ENCODE assay signal across 22 cellular contexts in the genomic region with DNA sequence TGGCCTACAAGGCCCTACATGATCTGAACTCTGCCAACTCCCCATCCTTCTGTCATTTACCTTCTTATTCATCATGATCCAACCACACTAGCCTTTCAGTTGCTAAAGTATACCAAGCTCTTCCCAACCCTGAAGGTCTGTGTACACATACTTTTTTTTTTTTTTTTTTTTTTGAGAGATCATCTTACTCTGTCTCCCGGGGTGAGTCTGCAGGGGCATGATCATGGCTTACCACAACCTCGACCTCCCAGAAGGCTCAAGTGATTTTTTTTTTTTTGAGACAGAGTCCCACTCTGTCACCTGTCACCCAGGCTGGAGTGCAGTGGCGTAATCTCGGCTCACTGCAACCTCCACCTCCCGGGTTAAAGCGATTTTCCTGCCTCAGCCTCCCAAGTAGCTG. TPM values are rescaled to one million over a fixed set of nuclear protein-coding genes. Genes with fewer than 3 reads are reported as not detected.
DNase-seq lines count a peak whose midpoint lies in the region; ATAC-seq lines count a peak whose summit lies in the region.
"Had no signal": no experiment of that assay in that cellular context is flagged by ENCODE, and none has a peak within 500 bp of the region (broad histone marks: within the 10 kb centered on the region; RNA-seq: fewer than 3 reads in every experiment).

No MANE protein-coding gene starts in this region.

- DNase-seq in NCI-H2171 treated with DMSO at 0.1 percent for 48 hours (lab: John Stamatoyannopoulos, UW) (peak; percentile 31), NCI-H2171 (lab: John Stamatoyannopoulos, UW) (no peak), NCI-H2107 treated with DMSO at 0.1 percent for 48 hours (lab: John Stamatoyannopoulos, UW; ENCODE audit: unreplicated experiment) (peak; percentile 59), myocyte (ENCODE audit: low read depth) (peak; percentile 9)
- DNase-seq in activated CD4-positive, alpha-beta T cell treated with anti-CD3 and anti-CD28 coated beads, Interleukin-2, amount 50 U/mL, for 4 hours: no peak
- DNase-seq: 8988T; ACHN; AML-193; BE2C; CD4-positive, alpha-beta T cell; CD8-positive, alpha-beta memory T cell; DMS 273 treated with DMSO at 0.1 percent for 48 hours; DMS79; EL; GDM1; GM23248; H7; HCEC 1CT; HFFc6 had no signal

- no peak for ATAC-seq in HG02610 (IDR thresholded peaks at IDR 0.05; ENCODE audit: unreplicated experiment)
- ATAC-seq: A549, GM12878 had no signal

RNA-seq across cellular contexts. Expression of gene UTP14A, which starts 5.9 kb away (rescaled TPM):
- total RNA-seq in myocyte: 18.7 and 23.3 TPM in 2 replicates
- 13.8 TPM for polyA plus RNA-seq in myocyte (2012)

RNA-seq across cellular contexts. Expression of gene ZDHHC9, which starts 56.4 kb away (rescaled TPM):
- 27.0 and 41.1 TPM in 2 replicates for total RNA-seq in myocyte
- polyA plus RNA-seq in myocyte (2012): 42.0 TPM

Comparison
In these comparisons a context has a peak if more than half of its experiments do, and no peak if none do; other contexts are left out.
1. DNase-seq: peak in NCI-H2171 treated with DMSO at 0.1 percent for 48 hours (single experiment), NCI-H2107 treated with DMSO at 0.1 percent for 48 hours (single experiment) and myocyte (single experiment); none in NCI-H2171 (single experiment) and activated CD4-positive, alpha-beta T cell treated with anti-CD3 and anti-CD28 coated beads, Interleukin-2, amount 50 U/mL, for 4 hours (0 of 2).